Comparison of ENCODE assay signal across 8 cellular contexts in the genomic region with DNA sequence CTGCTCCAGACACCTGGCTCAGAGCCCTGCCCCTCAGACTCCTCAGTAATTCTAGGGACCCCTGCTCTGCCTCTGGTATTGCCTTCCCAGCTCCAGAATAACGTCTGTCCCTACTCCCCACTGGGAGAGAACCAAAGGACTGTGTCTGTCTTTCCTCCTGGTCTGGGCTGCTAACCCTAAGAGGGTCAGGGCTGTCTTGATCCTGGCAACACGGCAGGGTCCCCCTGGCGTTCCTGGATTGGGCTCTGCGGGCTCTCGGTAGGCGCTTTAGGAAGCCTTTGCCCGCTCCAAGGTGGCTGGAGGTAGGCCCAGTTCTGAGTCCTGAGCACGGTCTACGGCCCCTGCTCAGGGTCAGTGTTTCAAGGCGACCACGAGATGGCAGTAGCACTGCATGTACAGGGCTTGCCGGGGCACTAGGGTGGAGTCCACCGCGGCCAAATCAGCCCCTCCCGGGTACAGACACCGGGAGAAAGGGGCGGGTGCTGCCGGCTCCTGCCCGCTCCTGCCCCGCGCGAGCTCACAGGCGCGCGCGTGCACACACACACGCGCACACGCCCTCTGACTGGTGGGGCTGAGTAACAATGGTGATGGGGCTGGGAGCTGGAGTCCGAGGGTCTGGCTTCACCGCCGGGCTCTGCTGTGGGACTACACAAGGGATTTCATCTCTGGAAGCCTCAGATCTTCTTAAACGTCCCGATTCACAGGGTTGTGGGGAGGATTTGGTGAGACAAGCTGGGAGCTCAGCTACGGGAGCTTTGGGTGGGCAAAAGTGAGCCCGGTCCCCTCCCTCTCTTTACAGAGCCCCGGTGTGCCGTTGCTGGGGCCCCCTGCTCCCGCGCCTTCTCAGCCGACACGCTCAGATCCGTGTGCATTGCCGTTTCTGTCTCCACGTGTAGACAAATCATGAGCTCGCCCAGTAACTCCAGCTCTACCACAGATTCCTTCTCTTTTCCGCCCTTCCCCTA.
DNase-seq lines count a peak whose midpoint lies in the region; ATAC-seq and TF ChIP-seq lines count a peak whose summit lies in the region.

No MANE protein-coding gene starts in this region.

- DNase-seq in AG04449 (ENCODE audit: low read depth, low spot score) = peak; percentile 56
- peak; percentile 75 for DNase-seq in NCI-H2227 treated with DMSO at 0.1 percent for 48 hours (lab: John Stamatoyannopoulos, UW)
- peak; percentile 79 to 85 (median 80) for DNase-seq in activated CD4-positive, CD25-positive, alpha-beta regulatory T cell (lab: John Stamatoyannopoulos, UW)
- DNase-seq in central memory CD4-positive, alpha-beta T cell = peak; percentile 77
- peak; percentile 97 for DNase-seq in islet precursor cell
- DNase-seq in stimulated activated CD4-positive, alpha-beta T cell treated with anti-CD3 and anti-CD28 coated beads, Interleukin-12 subunit alpha, Interleukin-12 subunit beta, amount 100 ng/mL, for 24 hours (ENCODE audit: low read depth in 2 of 2) = peak; percentile 75 to 85

- peak; percentile 87 for TF ChIP-seq CTCF in AG04449 (IDR thresholded peaks at IDR 0.05; ENCODE audit: insufficient read depth, low read length, missing control alignments)

- H3K4me3 ChIP-seq in AG04449 (ENCODE audit: low read depth, low read length) = peak overlapping the region; percentile 69

- ATAC-seq in GM18873 (IDR thresholded peaks at IDR 0.05; ENCODE audit: low FRiP score, unreplicated experiment) (peak; percentile 68), HG03175 (IDR thresholded peaks at IDR 0.05; ENCODE audit: unreplicated experiment) (peak; percentile 68)

- CTCF ChIA-PET in AG04449 (lab: Yijun Ruan, JAX) = interaction anchor here (0.6 to 5.8 kb wide), 41 partner anchors 9 to 785 kb away, joined by 3 to 53 read pairs (median 5); a partner anchor contains a TSS

- POLR2A ChIA-PET in AG04449 (lab: Yijun Ruan, JAX) = interaction anchor here (0.6 to 1.0 kb wide), 3 partner anchors 20 to 51 kb away, joined by 3 to 7 read pairs (median 3); a partner anchor contains a TSS

Comparison
In these comparisons a context has a peak if more than half of its experiments do, and no peak if none do; other contexts are left out.
1. Peak in every context shown above with its lines: DNase-seq, ATAC-seq and H3K4me3 ChIP-seq.